In the genomic region with DNA sequence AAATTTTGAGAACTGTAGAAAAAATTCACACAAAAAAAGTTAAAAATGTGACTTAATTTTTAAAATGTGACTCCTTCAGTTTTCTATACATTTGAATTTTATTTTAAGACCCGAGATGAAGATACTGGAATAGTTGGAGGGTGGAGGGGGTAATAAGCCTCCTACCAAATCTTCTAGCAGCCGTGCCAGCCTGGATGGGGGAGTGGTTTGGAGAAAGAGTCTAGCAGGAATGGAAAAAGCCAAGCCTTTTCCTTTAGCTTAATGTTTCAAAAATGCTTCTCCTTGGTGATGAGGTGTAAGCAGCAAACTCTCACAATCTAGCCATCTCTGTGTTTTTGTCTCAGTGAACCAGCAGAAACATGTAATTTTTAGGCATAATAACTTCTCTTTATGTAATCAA, we compare ENCODE assay signal across 19 cellular contexts.
"Had no signal": no experiment of that assay in that cellular context is flagged by ENCODE, and none has a peak within 500 bp of the region (broad histone marks: within the 10 kb centered on the region; RNA-seq: fewer than 3 reads in every experiment).

No MANE protein-coding gene starts in this region.

- H3K9me3 Mint-ChIP-seq: activated T-helper 2 cell treated with anti-CD3 and anti-CD28 coated beads, Interferon-gamma antibody, Interleukin-2, Interleukin-4, amounts not matched to agents 10 μg/mL and 5 μg/mL and 100 μg/mL, durations not matched to agents 14 hours and 24 hours and 36 hours; WTC11 had no signal

- H3K27ac ChIP-seq: esophagus squamous epithelium, lower lobe of right lung, upper lobe of left lung had no signal

- H3K27me3 Mint-ChIP-seq: activated naive CD8-positive, alpha-beta T cell treated with anti-CD3 and anti-CD28 coated beads, Interleukin-2, amount 10 ng/mL, durations not matched to agents 7 days and 5 days; progenitor cell of endocrine pancreas had no signal

- H3K4me3 Mint-ChIP-seq: activated naive CD8-positive, alpha-beta T cell treated with anti-CD3 and anti-CD28 coated beads, Interleukin-2, amount 10 ng/mL, durations not matched to agents 7 days and 5 days; WTC11 had no signal

- H3K27ac Mint-ChIP-seq: activated naive CD8-positive, alpha-beta T cell treated with anti-CD3 and anti-CD28 coated beads, Interleukin-2, amount 10 ng/mL, durations not matched to agents 7 days and 5 days; progenitor cell of endocrine pancreas; WTC11 had no signal

- H3K4me1 ChIP-seq: lower lobe of right lung had no signal

- DNase-seq: activated CD4-positive, alpha-beta T cell treated with anti-CD3 and anti-CD28 coated beads, Interleukin-2, amount 50 U/mL, for 1 hour; activated CD8-positive, alpha-beta memory T cell treated with anti-CD3 and anti-CD28 coated beads, Interleukin-2, amount 50 U/mL, for 4 hours; activated naive CD8-positive, alpha-beta T cell treated with anti-CD3 and anti-CD28 coated beads, Interleukin-2, amount 10 ng/mL, durations not matched to agents 7 days and 5 days; aorta; dorsolateral prefrontal cortex; esophagus squamous epithelium; foreskin fibroblast; glutamatergic neuron; left cardiac atrium; lower lobe of right lung; midbrain; occipital lobe; stimulated activated CD4-positive, alpha-beta T cell treated with anti-CD3 and anti-CD28 coated beads, Interleukin-2, amount 100 ng/mL, for 24 hours; stimulated activated naive CD4-positive, alpha-beta T cell; upper lobe of left lung had no signal

- H3K27me3 ChIP-seq: dorsolateral prefrontal cortex, esophagus squamous epithelium, upper lobe of left lung had no signal

- H3K4me1 Mint-ChIP-seq: WTC11 had no signal

- H3K36me3 Mint-ChIP-seq: WTC11 had no signal

- H3K4me3 ChIP-seq: dorsolateral prefrontal cortex, esophagus squamous epithelium, lower lobe of right lung, upper lobe of left lung had no signal

- H3K9me3 ChIP-seq: esophagus squamous epithelium, lower lobe of right lung, upper lobe of left lung had no signal

- ATAC-seq: lower lobe of right lung, sciatic nerve, WTC11 had no signal
